ENCODE assay signal across 12 cellular contexts in the genomic region with DNA sequence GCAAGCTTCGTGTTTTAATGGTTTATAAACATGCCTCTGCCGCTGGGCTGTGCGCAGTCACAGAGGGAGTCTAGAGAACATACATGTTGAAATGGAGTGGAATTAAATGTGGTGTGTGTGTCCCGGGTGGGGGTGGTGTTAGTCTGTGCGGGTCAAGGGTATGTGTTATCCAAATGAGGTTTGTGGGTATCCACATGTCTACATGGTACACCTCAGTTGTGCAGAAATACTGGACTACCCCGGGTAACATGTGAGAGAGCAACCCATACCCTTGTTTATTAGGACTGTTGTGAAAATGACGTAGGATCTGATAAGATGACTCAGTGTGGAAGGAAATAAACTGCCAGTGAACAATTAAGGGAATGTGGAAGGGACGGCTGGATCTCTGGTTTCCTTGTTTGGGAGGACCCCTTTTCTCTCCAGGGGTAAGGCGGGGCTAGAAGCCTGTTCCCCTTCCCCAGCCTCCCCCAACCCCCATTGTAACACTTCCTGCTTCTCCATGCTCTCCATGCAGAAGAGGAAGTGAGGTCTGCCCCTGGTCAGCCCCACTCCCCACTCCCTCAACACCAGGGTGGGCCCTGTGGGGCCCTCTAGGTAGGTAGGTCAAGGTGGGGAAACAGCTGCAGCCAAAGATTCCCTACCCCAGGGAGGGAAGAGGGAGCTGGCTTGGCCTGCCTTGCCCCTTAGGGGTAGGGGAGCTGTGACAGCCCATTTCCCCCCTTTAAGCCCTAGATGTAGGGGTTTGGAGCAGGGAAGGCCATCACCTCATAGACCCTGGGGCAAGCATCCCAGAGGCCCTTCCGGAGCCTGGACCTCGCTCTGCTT. TPM values are rescaled to one million over a fixed set of nuclear protein-coding genes. Genes with fewer than 3 reads are reported as not detected.
DNase-seq lines count a peak whose midpoint lies in the region; ATAC-seq, FAIRE-seq and TF ChIP-seq lines count a peak whose summit lies in the region.
"Had no signal": no experiment of that assay in that cellular context is flagged by ENCODE, and none has a peak within 500 bp of the region (broad histone marks: within the 10 kb centered on the region; RNA-seq: fewer than 3 reads in every experiment).

No MANE protein-coding gene starts in this region.

- TF ChIP-seq CTCF in K562 (IDR thresholded peaks at IDR 0.05 in 2 of 3, conservative IDR thresholded peaks at IDR 0.05 in 1 of 3; ENCODE audit: insufficient read depth in 2 of 3, low read depth in 1 of 3, low read length in 3 of 3) (no peak), mesothelial cell of epicardium (IDR thresholded peaks at IDR 0.05; ENCODE audit: unreplicated experiment) (no peak), prostate gland (IDR thresholded peaks at IDR 0.05) (no peak)

- no peaks in the 10 kb centered on the region for H3K36me3 Mint-ChIP-seq in mesothelial cell of epicardium

- CTCF ChIA-PET in K562 (lab: Yijun Ruan, JAX; ENCODE audit: low intra/inter-chr PET ratio): no interaction called here

- in situ Hi-C loops in K562 (cut with MboI): loop anchor here (5.0 kb wide), 1 partner anchor 216 kb away; a partner anchor contains a TSS

- peaks cover 10% of the 10 kb centered on the region for H3K4me1 Mint-ChIP-seq in mesothelial cell of epicardium

- intact Hi-C loops in K562 (cut with micrococcal nuclease) (no loop called here), prostate gland (cut with DNase I) (no loop called here)

- H3K36me3 ChIP-seq in K562 (ENCODE audit: control insufficient read depth, insufficient read depth, low read length): no peaks in the 10 kb centered on the region
- no peaks in the 10 kb centered on the region for H3K36me3 ChIP-seq in prostate gland

- TF ChIP-seq POLR2A in K562 (conservative IDR thresholded peaks at IDR 0.05) (no peak), prostate gland (IDR thresholded peaks at IDR 0.05) (no peak)

- peak; percentile 82 for FAIRE-seq in K562 (lab: Jason Lieb, UNC)
- FAIRE-seq: islet of Langerhans had no signal

- peak overlapping the region; percentile 93 for H2AFZ ChIP-seq in K562 (ENCODE audit: low read depth, low read length)

- H4K20me1 ChIP-seq in K562 (replicated peaks; ENCODE audit: control insufficient read depth, insufficient read depth, low read length): no peaks in the 10 kb centered on the region

- H3K9me3 ChIP-seq in K562 (replicated peaks; ENCODE audit: control insufficient read depth, insufficient read depth, low read depth, low read length) (no peaks in the 10 kb centered on the region), prostate gland (no peaks in the 10 kb centered on the region)

- no peaks in the 10 kb centered on the region for H3K79me2 ChIP-seq in K562 (ENCODE audit: control insufficient read depth, insufficient read depth, low read length)

- ATAC-seq in K562 (peak; percentile 31), HG02840 (IDR thresholded peaks at IDR 0.05; ENCODE audit: low FRiP score, unreplicated experiment) (no peak), GM18907 (IDR thresholded peaks at IDR 0.05; ENCODE audit: unreplicated experiment) (no peak)

- H3K27ac Mint-ChIP-seq in mesothelial cell of epicardium: peak overlapping the region; percentile 43
- H3K27ac Mint-ChIP-seq: H9 had no signal

- H3K4me2 ChIP-seq in K562 (ENCODE audit: insufficient read depth, low read length): peak overlapping the region; percentile 53

- H3K27ac ChIP-seq in K562 (ENCODE audit: extremely low read depth, low read depth, low read length) (peak overlapping the region; percentile 71; the same call in 2 of the 3 replicates), prostate gland (peak overlapping the region in 1 of 2 donors; percentile 15)

- H3K9ac ChIP-seq in K562 (ENCODE audit: insufficient read depth in 1 of 2, low read depth in 2 of 2, low read length in 2 of 2): peak overlapping the region in 1 of 2 experiments; percentile 62; a peak in 2 of 4 replicates

- no peak overlapping the region for H3K4me3 ChIP-seq in K562
- H3K4me3 ChIP-seq in prostate gland: no peak overlapping the region

- peak; percentile 37; the same call in 1 of the 2 replicates for TF ChIP-seq EP300 in K562 (IDR thresholded peaks at IDR 0.05; ENCODE audit: low read length)

- no peaks in the 10 kb centered on the region for H3K27me3 Mint-ChIP-seq in mesothelial cell of epicardium (ENCODE audit: low read depth)

- BruUV-seq in K562 (replicated peaks; lab: Mats Ljungman, UMichigan): no TSS peak

- H3K4me3 Mint-ChIP-seq in mesothelial cell of epicardium: no peak overlapping the region
- H3K4me3 Mint-ChIP-seq: H9 had no signal

- peaks cover 3 to 5% of the 10 kb centered on the region in 2 experiments; a peak in 3 of 5 replicates for H3K27me3 ChIP-seq in K562 (ENCODE audit: control insufficient read depth in 2 of 2, insufficient read depth in 2 of 2, low read length in 2 of 2)
- H3K27me3 ChIP-seq in prostate gland (replicated peaks; ENCODE audit: insufficient read depth): no peaks in the 10 kb centered on the region

- no peaks in the 10 kb centered on the region for H3K9me3 Mint-ChIP-seq in mesothelial cell of epicardium
- H3K9me3 Mint-ChIP-seq: H9 had no signal

- peaks cover 27 to 29% of the 10 kb centered on the region in 2 experiments for H3K4me1 ChIP-seq in K562 (replicated peaks in 1 of 2; ENCODE audit: control insufficient read depth in 2 of 2, insufficient read depth in 2 of 2, low read length in 2 of 2)
- no peaks in the 10 kb centered on the region for H3K4me1 ChIP-seq in prostate gland (replicated peaks)

- DNase-seq in AG08395 (ENCODE audit: low spot score): peak; percentile 34
- DNase-seq in M059J (ENCODE audit: low read depth): peak; percentile 86
- DNase-seq in K562 (ENCODE audit: extremely low read depth in 1 of 4, low spot score in 3 of 4): peak; percentile 34 to 76 (median 64)
- DNase-seq in mesothelial cell of epicardium (ENCODE audit: low spot score in 2 of 2, unreplicated experiment in 2 of 2): peak; percentile 6 to 22
- DNase-seq in D341Med (ENCODE audit: low spot score): no peak
- no peak for DNase-seq in prostate gland (ENCODE audit: low spot score)
- DNase-seq: DND-41, H9, NCI-H446 treated with DMSO at 0.1 percent for 48 hours had no signal

- POLR2A ChIA-PET in K562 (lab: Yijun Ruan, JAX): interaction anchor here (1.0 kb wide), 1 partner anchor 214 kb away, joined by 3 read pairs; no protein-coding TSS in a partner anchor

- no peaks in the 10 kb centered on the region for H3K9me1 ChIP-seq in K562 (ENCODE audit: control insufficient read depth, insufficient read depth, low read length)

- 54% methylated on average over 11 of the region's 11 CpGs for WGBS in K562 (ENCODE audit: insufficient coverage, low coverage, missing lambda C conversion rate)
- WGBS in prostate gland: 60% methylated on average over 11 of the region's 11 CpGs

- TF ChIP-seq RAD21 in K562 (CRISPR knock-in tag; conservative IDR thresholded peaks at IDR 0.05 in 1 of 2, IDR thresholded peaks at IDR 0.05 in 1 of 2): no peak

RNA-seq across cellular contexts. Expression of a gene that starts 0.7 kb away (rescaled TPM):
- total RNA-seq in M059J (2014; rRNA removed; shearing (Covaris generic)): not detected in 2 replicates
- not detected in 2 replicates for total RNA-seq in K562 (2011; cell fraction: chromatin; rRNA removed; ENCODE audit: low replicate concordance)
- not detected in 2 replicates for total RNA-seq in K562 (2011; cell fraction: nucleolus; rRNA removed)
- not detected in 2 replicates for total RNA-seq in K562 (2011; cell fraction: nucleoplasm; rRNA removed)
- total RNA-seq in K562 (2014; rRNA removed): not detected in 2 replicates
- 0.15 TPM in 1 of 2 replicates, not detected in the other for total RNA-seq in K562 (2014; rRNA removed; fragmentation: Illumina TruSeq; extraction: Trizol)
- not detected in 2 replicates for total RNA-seq in K562 (2015; rRNA removed; fragmentation: Illumina TruSeq; extraction: Trizol)
- 0.42 and 0.51 TPM in 2 replicates for total RNA-seq in K562 (2021)
- 0.13 and 0.14 TPM in 2 replicates for polyA plus RNA-seq in K562 (2011; rRNA removed)
- 0.07 and 0.16 TPM in 2 replicates for polyA plus RNA-seq in K562 (2011; cell fraction: cytosol; rRNA removed)
- polyA plus RNA-seq in K562 (2011; cell fraction: nucleus; rRNA removed): 0.81 and 1.8 TPM in 2 replicates
- 0.07 and 0.14 TPM in 2 replicates for polyA plus RNA-seq in K562 (2012)
- polyA plus RNA-seq in K562 (2014; fragmentation: Illumina TruSeq; extraction: Trizol): 0.09 and 0.61 TPM in 2 replicates
- not detected for polyA plus RNA-seq in K562 (2014; fragmentation: Nextera tagmentation; extraction: Ambion mirVana)
- 0.04 TPM in 1 of 2 replicates, not detected in the other for polyA plus RNA-seq in K562 (2014; rRNA removed)
- not detected in 2 replicates for polyA minus RNA-seq in K562 (2011; rRNA and poly(A)+ RNA removed)
- polyA minus RNA-seq in K562 (2011; cell fraction: cytosol; rRNA and poly(A)+ RNA removed): not detected in 2 replicates
- polyA minus RNA-seq in K562 (2011; cell fraction: nucleus; rRNA and poly(A)+ RNA removed): not detected in 2 replicates
- total RNA-seq in mesothelial cell of epicardium: 0.13 to 0.34 TPM in 2 of 3 replicates, not detected in the other
- total RNA-seq in prostate gland: under 1 TPM in 1 of 2 donors, not detected in 1; 0.34 TPM
- total RNA-seq: H9 had no signal

RNA-seq across cellular contexts. Expression of a gene that starts 22.2 kb away (rescaled TPM):
- total RNA-seq in M059J (2014; rRNA removed; shearing (Covaris generic)): 159 and 216 TPM in 2 replicates
- 1.2 and 1.8 TPM in 2 replicates for total RNA-seq in K562 (2011; cell fraction: chromatin; rRNA removed; ENCODE audit: low replicate concordance)
- total RNA-seq in K562 (2011; cell fraction: nucleolus; rRNA removed): 1.1 and 2.7 TPM in 2 replicates
- total RNA-seq in K562 (2011; cell fraction: nucleoplasm; rRNA removed): 1.8 and 2.6 TPM in 2 replicates
- total RNA-seq in K562 (2014; rRNA removed): 2.3 and 4.3 TPM in 2 replicates
- total RNA-seq in K562 (2014; rRNA removed; fragmentation: Illumina TruSeq; extraction: Trizol): 5.5 and 7.2 TPM in 2 replicates
- total RNA-seq in K562 (2015; rRNA removed; fragmentation: Illumina TruSeq; extraction: Trizol): 4.1 and 4.5 TPM in 2 replicates
- 3.9 and 5.7 TPM in 2 replicates for total RNA-seq in K562 (2021)
- 17.5 and 22.3 TPM in 2 replicates for polyA plus RNA-seq in K562 (2011; rRNA removed)
- 10.2 and 17.2 TPM in 2 replicates for polyA plus RNA-seq in K562 (2011; cell fraction: cytosol; rRNA removed)
- polyA plus RNA-seq in K562 (2011; cell fraction: nucleus; rRNA removed): 5.5 and 10.1 TPM in 2 replicates
- 10.9 and 11.4 TPM in 2 replicates for polyA plus RNA-seq in K562 (2012)
- 8.9 and 9.5 TPM in 2 replicates for polyA plus RNA-seq in K562 (2014; fragmentation: Illumina TruSeq; extraction: Trizol)
- 10 to 100 TPM; 23.1 to 24.5 TPM for polyA plus RNA-seq in K562 (2014; fragmentation: Nextera tagmentation; extraction: Ambion mirVana)
- 8.9 and 9.4 TPM in 2 replicates for polyA plus RNA-seq in K562 (2014; rRNA removed)
- polyA minus RNA-seq in K562 (2011; rRNA and poly(A)+ RNA removed): 8.5 and 12.1 TPM in 2 replicates
- 2.6 and 5.3 TPM in 2 replicates for polyA minus RNA-seq in K562 (2011; cell fraction: cytosol; rRNA and poly(A)+ RNA removed)
- 1.2 and 3.3 TPM in 2 replicates for polyA minus RNA-seq in K562 (2011; cell fraction: nucleus; rRNA and poly(A)+ RNA removed)
- 49.7 to 57.9 TPM (median 55.2 TPM) in 3 replicates for total RNA-seq in mesothelial cell of epicardium
- total RNA-seq in prostate gland: 100 to 1,000 TPM; 103 to 383 TPM

RNA-seq across cellular contexts. Expression of a gene that starts 51.0 kb away (rescaled TPM):
- not detected in 2 replicates for total RNA-seq in M059J (2014; rRNA removed; shearing (Covaris generic))
- total RNA-seq in K562 (2011; cell fraction: chromatin; rRNA removed; ENCODE audit: low replicate concordance): 0.16 TPM in 1 of 2 replicates, not detected in the other
- 0.17 TPM in 1 of 2 replicates, not detected in the other for total RNA-seq in K562 (2011; cell fraction: nucleolus; rRNA removed)
- total RNA-seq in K562 (2011; cell fraction: nucleoplasm; rRNA removed): 0.15 and 0.23 TPM in 2 replicates
- total RNA-seq in K562 (2014; rRNA removed) (not detected in 2 replicates), K562 (2014; rRNA removed; fragmentation: Illumina TruSeq; extraction: Trizol) (not detected in 2 replicates), K562 (2015; rRNA removed; fragmentation: Illumina TruSeq; extraction: Trizol) (not detected in 2 replicates), K562 (2021) (not detected in 2 replicates), mesothelial cell of epicardium (0.24 to 0.29 TPM (median 0.25 TPM) in 3 replicates), prostate gland (10 to 100 TPM in 1 of 2 donors, 1 to 10 TPM in 1; 4.2 to 12.3 TPM)
- polyA plus RNA-seq in K562 (2011; rRNA removed) (not detected in 2 replicates), K562 (2014; fragmentation: Illumina TruSeq; extraction: Trizol) (not detected in 2 replicates), K562 (2014; fragmentation: Nextera tagmentation; extraction: Ambion mirVana) (not detected), K562 (2014; rRNA removed) (not detected in 2 replicates)
- not detected in 2 replicates for polyA plus RNA-seq in K562 (2011; cell fraction: cytosol; rRNA removed)
- polyA plus RNA-seq in K562 (2011; cell fraction: nucleus; rRNA removed): 0.15 TPM in 1 of 2 replicates, not detected in the other
- not detected in 2 replicates for polyA plus RNA-seq in K562 (2012)
- polyA minus RNA-seq in K562 (2011; rRNA and poly(A)+ RNA removed): not detected in 2 replicates
- not detected in 2 replicates for polyA minus RNA-seq in K562 (2011; cell fraction: cytosol; rRNA and poly(A)+ RNA removed)
- under 0.01 and 0.11 TPM in 2 replicates for polyA minus RNA-seq in K562 (2011; cell fraction: nucleus; rRNA and poly(A)+ RNA removed)
- total RNA-seq: H9 had no signal

Comparison
In these comparisons a context has a peak if more than half of its experiments do, and no peak if none do; other contexts are left out.
1. DNase-seq: peak in AG08395 (single experiment), M059J (single experiment), K562 (4 of 4) and mesothelial cell of epicardium (2 of 2); none in D341Med (single experiment) and prostate gland (single experiment).